In genomic region chr7:97748482-97748881, GRCh38 we compare ENCODE assay signal across 3 cellular contexts.
TF ChIP-seq lines count a peak whose summit lies in the region.

No MANE protein-coding gene starts in this region.

TF ChIP-seq in HepG2, 621 proteins besides CTCF, POLR2A, EP300 and RAD21:
- TF ChIP-seq MAFK (conservative IDR thresholded peaks at IDR 0.05 in 1 of 2, IDR thresholded peaks at IDR 0.05 in 1 of 2; ENCODE audit: low read length in 2 of 2) (peak in 1 of 2 experiments; percentile 66; a peak in 2 of 4 replicates), MAFF (IDR thresholded peaks at IDR 0.05; ENCODE audit: low read depth, low read length) (peak; percentile 52; the same call in 1 of the 2 replicates), ZNF570 (CRISPR knock-in tag; IDR thresholded peaks at IDR 0.05; ENCODE audit: borderline replicate concordance) (no peak)

TF ChIP-seq in IMR-90, 13 proteins besides CTCF, POLR2A, EP300 and RAD21:
- TF ChIP-seq MAFK (IDR thresholded peaks at IDR 0.05; ENCODE audit: low read depth, low read length) (peak; percentile 56), CEBPB (IDR thresholded peaks at IDR 0.05; ENCODE audit: low read depth, low read length) (no peak), BHLHE40 (IDR thresholded peaks at IDR 0.05; ENCODE audit: low read depth, low read length) (no peak), MAZ (IDR thresholded peaks at IDR 0.05; ENCODE audit: borderline replicate concordance, low read depth, low read length) (no peak), ELK1 (IDR thresholded peaks at IDR 0.05; ENCODE audit: borderline replicate concordance, low read depth, low read length) (no peak), NFE2L2 (IDR thresholded peaks at IDR 0.05; ENCODE audit: low read depth, low read length) (no peak)

TF ChIP-seq in K562, 482 proteins besides CTCF, POLR2A, EP300 and RAD21:
- TF ChIP-seq C11orf30 (IDR thresholded peaks at IDR 0.05; ENCODE audit: low read depth), result 0 out of 2 replicates have a peak, but pooled peaks have one; percentile 17
- no peak for TF ChIP-seq XRCC5 (IDR thresholded peaks at IDR 0.05; ENCODE audit: low read depth, low read length)
- peak; percentile 66; the same call in 1 of the 2 replicates for TF ChIP-seq ZNF316 (IDR thresholded peaks at IDR 0.05)
- TF ChIP-seq CAMTA2 (CRISPR knock-in tag; conservative IDR thresholded peaks at IDR 0.05), result no peak
- no peak for TF ChIP-seq NFATC3 (IDR thresholded peaks at IDR 0.05)
